8 cellular contexts compared by ENCODE assay signal in the genomic region with DNA sequence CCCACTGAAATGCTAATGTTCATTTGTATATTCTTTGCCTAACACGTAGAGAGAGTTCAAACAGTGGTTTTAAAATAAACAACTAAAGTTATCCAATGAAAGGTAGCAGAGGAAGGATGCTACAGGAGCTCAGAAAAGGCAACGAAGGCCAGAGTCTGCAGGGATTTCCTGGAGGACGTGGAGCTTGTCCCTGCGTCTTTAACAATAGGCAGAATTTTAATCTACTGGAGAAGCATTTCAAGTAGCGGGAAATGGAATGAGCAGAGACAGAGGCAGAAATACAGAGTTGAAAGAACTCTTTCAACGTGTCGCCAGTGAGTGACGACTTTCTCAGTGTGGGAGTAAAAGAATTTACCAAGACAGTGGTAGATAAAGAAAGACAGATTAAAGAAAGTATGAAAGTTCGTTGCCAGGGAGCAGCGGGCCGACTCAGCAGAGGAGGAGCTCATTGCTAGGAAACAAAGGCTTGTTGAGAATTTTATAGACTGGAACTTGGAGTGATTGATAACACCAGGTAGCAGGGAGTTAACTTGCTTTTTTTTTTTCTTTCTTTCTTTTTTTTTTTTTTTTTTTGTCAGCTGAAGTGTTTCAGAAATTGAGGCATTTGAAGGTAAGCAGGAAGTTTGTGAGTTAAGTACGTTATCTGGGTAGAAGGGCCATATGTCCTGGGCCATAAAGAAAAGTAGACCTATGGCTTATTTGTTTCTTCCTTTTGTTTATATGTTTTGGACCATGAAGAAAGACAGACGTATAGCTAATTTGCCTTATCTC. TPM values are rescaled to one million over a fixed set of nuclear protein-coding genes. Genes with fewer than 3 reads are reported as not detected.
DNase-seq lines count a peak whose midpoint lies in the region; ATAC-seq and TF ChIP-seq lines count a peak whose summit lies in the region.

No MANE protein-coding gene starts in this region.

- peak overlapping the region; percentile 5 to 82 (median 70) for H3K27ac ChIP-seq in thyroid gland

- H3K9me3 Mint-ChIP-seq in activated CD8-positive, alpha-beta memory T cell treated with anti-CD3 and anti-CD28 coated beads, Interleukin-2, amount 10 ng/mL, durations not matched to agents 7 days and 5 days (ENCODE audit: low read depth), result no peaks in the 10 kb centered on the region

- peaks cover 10% of the 10 kb centered on the region for H3K27me3 Mint-ChIP-seq in activated CD8-positive, alpha-beta memory T cell treated with anti-CD3 and anti-CD28 coated beads, Interleukin-2, amount 10 ng/mL, durations not matched to agents 7 days and 5 days

- H3K27ac Mint-ChIP-seq in activated CD8-positive, alpha-beta memory T cell treated with anti-CD3 and anti-CD28 coated beads, Interleukin-2, amount 10 ng/mL, durations not matched to agents 7 days and 5 days, result peak overlapping the region; percentile 96

- H3K4me1 Mint-ChIP-seq in activated CD8-positive, alpha-beta memory T cell treated with anti-CD3 and anti-CD28 coated beads, Interleukin-2, amount 10 ng/mL, durations not matched to agents 7 days and 5 days, result peaks cover 36% of the 10 kb centered on the region

- no peaks in the 10 kb centered on the region for H3K36me3 Mint-ChIP-seq in activated CD8-positive, alpha-beta memory T cell treated with anti-CD3 and anti-CD28 coated beads, Interleukin-2, amount 10 ng/mL, durations not matched to agents 7 days and 5 days

- no peak for TF ChIP-seq POLR2A in thyroid gland (IDR thresholded peaks at IDR 0.05)

- peak overlapping the region; percentile 99 for H3K4me3 Mint-ChIP-seq in activated CD8-positive, alpha-beta memory T cell treated with anti-CD3 and anti-CD28 coated beads, Interleukin-2, amount 10 ng/mL, durations not matched to agents 7 days and 5 days

- peaks cover 11 to 12% of the 10 kb centered on the region in 2 donors for H3K4me1 ChIP-seq in thyroid gland

- H3K36me3 ChIP-seq in thyroid gland, result no peaks in the 10 kb centered on the region

- WGBS in thyroid gland, 2 donors, result 5 to 6% methylated on average over 13 of the region's 13 CpGs

- TF ChIP-seq CTCF in thyroid gland (IDR thresholded peaks at IDR 0.05), result no peak

- DNase-seq in NCI-H2107 treated with DMSO at 0.1 percent for 48 hours (lab: John Stamatoyannopoulos, UW; ENCODE audit: unreplicated experiment), result peak; percentile 28
- no peak for DNase-seq in NCI-H2107 (lab: John Stamatoyannopoulos, UW)
- peak; percentile 54 to 94 for DNase-seq in NCI-H187 (lab: John Stamatoyannopoulos, UW)
- no peak for DNase-seq in activated CD8-positive, alpha-beta memory T cell treated with anti-CD3 and anti-CD28 coated beads, Interleukin-2, amount 10 ng/mL, durations not matched to agents 7 days and 5 days
- peak; percentile 54 for DNase-seq in myocyte (ENCODE audit: low read depth)
- DNase-seq in thyroid gland, result peak; percentile 21 to 25

- intact Hi-C loops in thyroid gland (cut with DNase I), result no loop called here

- ATAC-seq in HG02642 (IDR thresholded peaks at IDR 0.05; ENCODE audit: poor library complexity, unreplicated experiment) (peak; percentile 29), esophagus mucosa (peak; percentile 38)
- peak; percentile 30 for ATAC-seq in activated CD8-positive, alpha-beta memory T cell treated with anti-CD3 and anti-CD28 coated beads, Interleukin-2, amount 10 ng/mL, durations not matched to agents 7 days and 5 days

- CTCF ChIA-PET in activated CD8-positive, alpha-beta memory T cell treated with anti-CD3 and anti-CD28 coated beads, Interleukin-2, amount 10 ng/mL, durations not matched to agents 7 days and 5 days (lab: Charles Lee), result interaction anchor here (0.7 to 2.2 kb wide), 7 partner anchors 13 to 35 kb away, joined by 3 to 16 read pairs (median 3); a partner anchor contains a TSS

- H3K4me3 ChIP-seq in thyroid gland (replicated peaks in 1 of 3), result peak overlapping the region; percentile 38 to 83 (median 81)

- no peaks in the 10 kb centered on the region for H3K27me3 ChIP-seq in thyroid gland

- H3K9me3 ChIP-seq in thyroid gland, result no peaks in the 10 kb centered on the region

RNA-seq across cellular contexts. Expression of a gene that starts 0.6 kb away (rescaled TPM):
- total RNA-seq in activated CD8-positive, alpha-beta memory T cell treated with anti-CD3 and anti-CD28 coated beads, Interleukin-2, amount 10 ng/mL, durations not matched to agents 7 days and 5 days, result 10 to 100 TPM; 32.9 to 34.0 TPM
- total RNA-seq in esophagus mucosa (25.1 TPM), myocyte (49.3 and 56.6 TPM in 2 replicates), thyroid gland (10 to 100 TPM; 50.4 to 71.5 (median 54.7) TPM)
- 31.0 TPM for polyA plus RNA-seq in myocyte (2012)

RNA-seq across cellular contexts. Expression of a gene that starts 29.9 kb away (rescaled TPM):
- 10 to 100 TPM; 58.5 to 81.3 TPM for total RNA-seq in activated CD8-positive, alpha-beta memory T cell treated with anti-CD3 and anti-CD28 coated beads, Interleukin-2, amount 10 ng/mL, durations not matched to agents 7 days and 5 days
- total RNA-seq in esophagus mucosa (63.5 TPM), myocyte (69.6 and 89.1 TPM in 2 replicates), thyroid gland (10 to 100 TPM; 63.0 to 85.6 (median 75.2) TPM)
- polyA plus RNA-seq in myocyte (2012), result 53.5 TPM

Comparison
In these comparisons a context has a peak if more than half of its experiments do, and no peak if none do; other contexts are left out.
1. DNase-seq: peak in NCI-H2107 treated with DMSO at 0.1 percent for 48 hours (single experiment), NCI-H187 (2 of 2), myocyte (single experiment) and thyroid gland (2 of 2); none in NCI-H2107 (single experiment) and activated CD8-positive, alpha-beta memory T cell treated with anti-CD3 and anti-CD28 coated beads, Interleukin-2, amount 10 ng/mL, durations not matched to agents 7 days and 5 days (single experiment).
2. Peak in every context shown above with its lines, with median percentiles within 50 percentile points of each other: ATAC-seq.